In the genomic region with DNA sequence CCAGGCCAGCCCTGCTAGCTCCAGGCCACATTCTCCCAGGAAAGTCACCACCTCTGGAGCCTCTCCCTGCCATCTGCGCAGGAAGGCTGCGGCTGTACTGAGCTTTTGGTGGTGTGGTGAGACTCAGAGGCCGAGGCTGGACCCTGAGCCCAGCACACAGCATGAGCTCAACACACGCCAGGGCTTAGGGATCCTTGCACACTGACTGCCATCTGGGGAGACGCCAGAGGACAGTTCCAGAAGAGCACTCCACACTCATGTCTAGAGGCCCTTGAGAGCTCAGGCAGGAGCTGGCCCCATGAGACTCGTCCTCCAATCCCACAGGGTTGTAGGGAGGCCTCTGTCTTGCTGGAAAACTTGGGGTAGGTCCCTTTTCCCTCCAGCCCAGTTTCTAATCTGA, we compare ENCODE assay signal across 10 cellular contexts.
"Had no signal": no experiment of that assay in that cellular context is flagged by ENCODE, and none has a peak within 500 bp of the region (broad histone marks: within the 10 kb centered on the region; RNA-seq: fewer than 3 reads in every experiment).

No MANE protein-coding gene starts in this region.

- H3K27ac ChIP-seq: hepatocyte, prostate gland, right lobe of liver, tibial nerve, uterus, VCaP had no signal

- H3K27me3 ChIP-seq: dorsolateral prefrontal cortex, hepatocyte, right lobe of liver, tibial nerve, uterus had no signal

- H3K9me3 ChIP-seq: prostate gland, right lobe of liver, uterus had no signal

- H3K4me3 ChIP-seq: dorsolateral prefrontal cortex, hepatocyte, prostate gland, right lobe of liver, tibial nerve, uterus had no signal

- H3K36me3 ChIP-seq: prostate gland, right lobe of liver, tibial nerve, uterus had no signal

- H3K4me1 ChIP-seq: prostate gland, uterus had no signal

- H3K4me2 ChIP-seq: hepatocyte had no signal

- H2AFZ ChIP-seq: hepatocyte had no signal

- DNase-seq: activated CD4-positive, alpha-beta T cell treated with anti-CD3 and anti-CD28 coated beads, Interleukin-2, amount 50 U/mL, for 4 hours; activated gamma-delta T cell treated with Interleukin-2 at 50 U/mL for 16 hours; amniotic stem cell; dorsolateral prefrontal cortex; right lobe of liver had no signal

- H3K79me2 ChIP-seq: hepatocyte had no signal
